Comparison of ENCODE assay signal across 8 cellular contexts in genomic region chr5:60810438-60811085, GRCh38. TPM values are rescaled to one million over a fixed set of nuclear protein-coding genes. Genes with fewer than 3 reads are reported as not detected.
DNase-seq lines count a peak whose midpoint lies in the region; ATAC-seq lines count a peak whose summit lies in the region.

No MANE protein-coding gene starts in this region.

- intact Hi-C loops in cardiac septum (cut with DNase I), result no loop called here

- peak; percentile 66 for DNase-seq in glomerular visceral epithelial cell (ENCODE audit: extremely low spot score)
- DNase-seq in cardiac septum (ENCODE audit: low spot score), result no peak
- no peak for DNase-seq in NCI-H146 (lab: John Stamatoyannopoulos, UW)
- DNase-seq in NCI-H146 treated with DMSO at 0.1 percent for 48 hours (lab: John Stamatoyannopoulos, UW; ENCODE audit: unreplicated experiment), result no peak

- peak; percentile 81 for ATAC-seq in GM18502 (IDR thresholded peaks at IDR 0.05; ENCODE audit: poor library complexity, unreplicated experiment)
- ATAC-seq in GM21737 (IDR thresholded peaks at IDR 0.05; ENCODE audit: unreplicated experiment), result peak; percentile 91
- ATAC-seq in HG03571 (IDR thresholded peaks at IDR 0.05; ENCODE audit: unreplicated experiment), result peak; percentile 98
- no peak for ATAC-seq in HG02884 (IDR thresholded peaks at IDR 0.05; ENCODE audit: unreplicated experiment)

RNA-seq across cellular contexts. Expression of gene ELOVL7, which starts 33.5 kb away (rescaled TPM):
- total RNA-seq in cardiac septum, result 0.97 TPM
